ENCODE assay signal across 10 cellular contexts in the genomic region with DNA sequence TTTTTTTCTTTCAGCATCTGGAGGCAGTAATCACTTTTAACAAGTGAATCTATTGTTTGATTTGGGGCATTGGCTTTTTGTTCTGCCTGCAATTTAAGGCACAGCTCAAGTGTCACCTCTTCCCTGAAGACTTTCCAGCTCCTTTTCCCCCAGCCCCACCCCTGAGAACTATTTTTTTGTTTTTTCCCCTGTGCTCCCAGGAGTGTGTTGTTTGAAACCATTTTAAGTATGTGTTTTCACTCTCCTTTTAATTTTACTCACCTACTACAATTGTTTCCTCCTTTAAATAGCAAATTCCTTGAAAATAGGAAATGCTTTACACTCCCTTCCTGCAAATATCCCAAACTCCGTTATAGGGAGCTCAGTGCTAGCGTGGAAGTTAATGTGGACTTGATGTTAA.
"Had no signal": no experiment of that assay in that cellular context is flagged by ENCODE, and none has a peak within 500 bp of the region (broad histone marks: within the 10 kb centered on the region; RNA-seq: fewer than 3 reads in every experiment).

No MANE protein-coding gene starts in this region.

- DNase-seq: GM23248, H7, HFFc6, IMR-90, Kasumi-1, KG1 had no signal

- FAIRE-seq: HTR-8/SVneo, K562 had no signal

- H3K36me3 ChIP-seq: HAP-1 had no signal

- H3K4me3 ChIP-seq: GM23248, HAP-1, K562 had no signal

- H3K27ac ChIP-seq: GM23248 had no signal

- H3K4me3 Mint-ChIP-seq: HFFc6 had no signal

- H3K27ac Mint-ChIP-seq: HFFc6 had no signal

- H2AFZ ChIP-seq: GM23248 had no signal

- H3K4me1 ChIP-seq: HAP-1 had no signal

- ATAC-seq: HCT116, K562 had no signal
